Comparison of ENCODE assay signal across 18 cellular contexts in genomic region chr6:42942444-42942843, GRCh38. TPM values are rescaled to one million over a fixed set of nuclear protein-coding genes. Genes with fewer than 3 reads are reported as not detected.
DNase-seq lines count a peak whose midpoint lies in the region; ATAC-seq, FAIRE-seq and TF ChIP-seq lines count a peak whose summit lies in the region.
"Had no signal": no experiment of that assay in that cellular context is flagged by ENCODE, and none has a peak within 500 bp of the region (broad histone marks: within the 10 kb centered on the region; RNA-seq: fewer than 3 reads in every experiment).

No MANE protein-coding gene starts in this region.

- H3K4me1 Mint-ChIP-seq in central memory CD8-positive, alpha-beta T cell: peaks cover 13% of the 10 kb centered on the region
- no peaks in the 10 kb centered on the region for H3K4me1 Mint-ChIP-seq in type B pancreatic cell (ENCODE audit: unreplicated experiment)

- TF ChIP-seq RAD21 in HepG2 (CRISPR knock-in tag; IDR thresholded peaks at IDR 0.05): no peak

- no peak overlapping the region for H3K4me3 Mint-ChIP-seq in central memory CD8-positive, alpha-beta T cell
- H3K4me3 Mint-ChIP-seq in type B pancreatic cell: no peak overlapping the region
- H3K4me3 Mint-ChIP-seq: CD4-positive, CD25-positive, alpha-beta regulatory T cell had no signal

- POLR2A ChIA-PET in HepG2 (lab: Yijun Ruan, JAX): interaction anchor here (0.7 to 1.0 kb wide), 2 partner anchors 13 to 42 kb away, joined by 3 to 8 read pairs; partner anchors contain the start of genes CNPY3 and PPP2R5D

- H3K9me3 ChIP-seq in HepG2 (ENCODE audit: low read length): no peaks in the 10 kb centered on the region
- no peaks in the 10 kb centered on the region for H3K9me3 ChIP-seq in effector memory CD4-positive, alpha-beta T cell (ENCODE audit: control insufficient read depth, low read length)
- H3K9me3 ChIP-seq: BLaER1 treated with 17β-estradiol and CSF1 and Interleukin-3, amounts not matched to agents 10 nM and 100 nM had no signal

- no peak overlapping the region for H2AFZ ChIP-seq in HepG2 (ENCODE audit: low read length)

- no peak overlapping the region for H3K4me3 ChIP-seq in HepG2 (replicated peaks in 1 of 3; ENCODE audit: insufficient read depth in 1 of 3, low read depth in 2 of 3, low read length in 3 of 3)
- no peak overlapping the region for H3K4me3 ChIP-seq in effector memory CD4-positive, alpha-beta T cell (ENCODE audit: insufficient read depth, low read depth, low read length, poor library complexity, severe bottlenecking)
- H3K4me3 ChIP-seq: BLaER1 treated with 17β-estradiol and CSF1 and Interleukin-3, amounts not matched to agents 10 nM and 100 nM had no signal

- no peaks in the 10 kb centered on the region for H4K20me1 ChIP-seq in HepG2 (ENCODE audit: insufficient read depth, low read length)

- no peak overlapping the region for H3K4me2 ChIP-seq in HepG2 (ENCODE audit: low read depth, low read length)
- H3K4me2 ChIP-seq: BLaER1 treated with 17β-estradiol and CSF1 and Interleukin-3, amounts not matched to agents 10 nM and 100 nM had no signal

- peak overlapping the region; percentile 38 for H3K27ac Mint-ChIP-seq in central memory CD8-positive, alpha-beta T cell (ENCODE audit: low read depth)
- peak overlapping the region; percentile 23 for H3K27ac Mint-ChIP-seq in type B pancreatic cell

- H3K36me3 ChIP-seq in HepG2 (replicated peaks in 1 of 2; ENCODE audit: control insufficient read depth in 1 of 2, insufficient read depth in 2 of 2, low read length in 2 of 2): peaks cover 7 to 12% of the 10 kb centered on the region in 2 experiments; a peak in 4 of 5 replicates
- peaks cover 37% of the 10 kb centered on the region for H3K36me3 ChIP-seq in effector memory CD4-positive, alpha-beta T cell (ENCODE audit: control insufficient read depth, insufficient read depth, low read length)

- WGBS in HepG2 (ENCODE audit: low lambda C conversion rate): 37% methylated on average over 7 of the region's 7 CpGs

- no peaks in the 10 kb centered on the region for H3K27me3 ChIP-seq in HepG2 (ENCODE audit: control insufficient read depth in 1 of 2, insufficient read depth in 2 of 2, low read length in 2 of 2)
- no peaks in the 10 kb centered on the region for H3K27me3 ChIP-seq in effector memory CD4-positive, alpha-beta T cell (replicated peaks; ENCODE audit: control insufficient read depth, insufficient read depth, low read length, poor library complexity, severe bottlenecking)
- H3K27me3 ChIP-seq: BLaER1 treated with 17β-estradiol and CSF1 and Interleukin-3, amounts not matched to agents 10 nM and 100 nM had no signal

- peaks cover 38% of the 10 kb centered on the region for H3K36me3 Mint-ChIP-seq in central memory CD8-positive, alpha-beta T cell (ENCODE audit: insufficient read depth)
- peaks cover 4% of the 10 kb centered on the region for H3K36me3 Mint-ChIP-seq in type B pancreatic cell

- no peaks in the 10 kb centered on the region for H3K9me3 Mint-ChIP-seq in central memory CD8-positive, alpha-beta T cell
- no peaks in the 10 kb centered on the region for H3K9me3 Mint-ChIP-seq in type B pancreatic cell
- H3K9me3 Mint-ChIP-seq: CD4-positive, CD25-positive, alpha-beta regulatory T cell had no signal

- H3K9ac ChIP-seq in HepG2 (ENCODE audit: insufficient read depth, low read depth, low read length): no peak overlapping the region

- H3K79me2 ChIP-seq in HepG2 (ENCODE audit: insufficient read depth, low read length): no peaks in the 10 kb centered on the region

- H3K27me3 Mint-ChIP-seq in central memory CD8-positive, alpha-beta T cell: no peaks in the 10 kb centered on the region
- no peaks in the 10 kb centered on the region for H3K27me3 Mint-ChIP-seq in type B pancreatic cell
- H3K27me3 Mint-ChIP-seq: CD4-positive, CD25-positive, alpha-beta regulatory T cell had no signal

- TF ChIP-seq CTCF in HepG2 (CRISPR knock-in tag; IDR thresholded peaks at IDR 0.05) (no peak), type B pancreatic cell (conservative IDR thresholded peaks at IDR 0.05) (no peak)

- ATAC-seq in central memory CD8-positive, alpha-beta T cell (replicated peaks; ENCODE audit: extremely low read depth, poor library complexity, severe bottlenecking): no peak
- ATAC-seq in HepG2 (peak; percentile 67), GM19324 (IDR thresholded peaks at IDR 0.05; ENCODE audit: low FRiP score, unreplicated experiment) (no peak), GM18858 (IDR thresholded peaks at IDR 0.05; ENCODE audit: unreplicated experiment) (no peak)
- ATAC-seq: HCT116 had no signal

- FAIRE-seq in GM12892 (lab: Jason Lieb, UNC) (no peak), HepG2 (lab: Jason Lieb, UNC) (peak; percentile 80)
- FAIRE-seq: GM19239 had no signal

- TF ChIP-seq POLR2A in GM12892 (IDR thresholded peaks at IDR 0.05; ENCODE audit: low read depth, low read length) (peak; percentile 50; the same call in 1 of the 2 replicates), HepG2 (IDR thresholded peaks at IDR 0.05; ENCODE audit: insufficient read depth in 1 of 2, low read depth in 2 of 2, low read length in 2 of 2) (no peak)

- DNase-seq in GM12892 (ENCODE audit: insufficient read length) (no peak), HepG2 (ENCODE audit: low spot score) (peak; percentile 63), type B pancreatic cell (ENCODE audit: extremely low spot score, unreplicated experiment) (no peak)
- no peak for DNase-seq in central memory CD8-positive, alpha-beta T cell (ENCODE audit: low spot score in 2 of 2)
- no peak for DNase-seq in effector memory CD4-positive, alpha-beta T cell
- DNase-seq: 8988T; AML-193; CD4-positive, CD25-positive, alpha-beta regulatory T cell; DMS53; GF-D8; IMR-90; KBM-7 had no signal

- no TSS peak for BruUV-seq in HepG2 (replicated peaks; lab: Mats Ljungman, UMichigan)

- CTCF ChIA-PET in HepG2 (lab: Yijun Ruan, JAX; ENCODE audit: low intra/inter-chr PET ratio, low total read pairs): interaction anchor here (0.8 kb wide), 1 partner anchor 41 kb away, joined by 3 read pairs; no protein-coding TSS in a partner anchor

- TF ChIP-seq EP300 in HepG2 (IDR thresholded peaks at IDR 0.05; ENCODE audit: low read depth in 2 of 2, low read length in 2 of 2) (no peak), HepG2 (CRISPR knock-in tag; IDR thresholded peaks at IDR 0.05; ENCODE audit: borderline replicate concordance) (no peak)

- peaks cover 57% of the 10 kb centered on the region for H3K4me1 ChIP-seq in HepG2 (ENCODE audit: insufficient read depth, low read length)
- no peaks in the 10 kb centered on the region for H3K4me1 ChIP-seq in effector memory CD4-positive, alpha-beta T cell (ENCODE audit: control insufficient read depth, insufficient read depth, low read length, poor library complexity, severe bottlenecking)

- intact Hi-C loops in HepG2 (cut with micrococcal nuclease; ENCODE audit: unreplicated experiment): no loop called here

- in situ Hi-C loops in HepG2 (cut with HindIII; ENCODE audit: extremely low pct_ligation_motif_present, low pct_unique_long_range_greater_than_20kb): no loop called here

- H3K27ac ChIP-seq in HepG2 (ENCODE audit: extremely low read length, insufficient read depth, low read length): peak overlapping the region; percentile 46
- no peak overlapping the region for H3K27ac ChIP-seq in effector memory CD4-positive, alpha-beta T cell (ENCODE audit: insufficient read depth, low read length, poor library complexity, severe bottlenecking)

RNA-seq across cellular contexts. Expression of gene CNPY3, which starts 13.2 kb away (rescaled TPM):
- polyA plus RNA-seq in GM12892 (2012; ENCODE audit: missing spikeins): 46.0 TPM
- 31.4 and 60.2 TPM in 2 replicates for total RNA-seq in HepG2 (2016; rRNA removed; fragmentation: Illumina TruSeq; extraction: Trizol)
- total RNA-seq in HepG2 (2016; cell fraction: cytosol; rRNA removed; fragmentation: Illumina TruSeq; extraction: Trizol; ENCODE audit: low read depth): 25.4 and 31.7 TPM in 2 replicates
- total RNA-seq in HepG2 (2016; cell fraction: insoluble cytoplasmic fraction; rRNA removed; fragmentation: Illumina TruSeq; extraction: Trizol): 32.0 and 60.7 TPM in 2 replicates
- 38.9 and 45.0 TPM in 2 replicates for total RNA-seq in HepG2 (2016; cell fraction: membrane; rRNA removed; fragmentation: Illumina TruSeq; extraction: Trizol)
- total RNA-seq in HepG2 (2016; cell fraction: nucleus; rRNA removed; fragmentation: Illumina TruSeq; extraction: Trizol): 42.6 and 49.4 TPM in 2 replicates
- 38.3 and 42.3 TPM in 2 replicates for polyA plus RNA-seq in HepG2 (2011; rRNA removed)
- 43.4 and 51.8 TPM in 2 replicates for polyA plus RNA-seq in HepG2 (2011; cell fraction: cytosol; rRNA removed)
- polyA plus RNA-seq in HepG2 (2011; cell fraction: nucleus; rRNA removed): 30.8 and 35.3 TPM in 2 replicates
- 51.7 and 54.0 TPM in 2 replicates for polyA plus RNA-seq in HepG2 (2012)
- 38.7 and 48.0 TPM in 2 replicates for polyA plus RNA-seq in HepG2 (2016; cell fraction: cytosol; fragmentation: Illumina TruSeq; extraction: Trizol; ENCODE audit: low read depth)
- polyA plus RNA-seq in HepG2 (2016; cell fraction: insoluble cytoplasmic fraction; fragmentation: Illumina TruSeq; extraction: Trizol; ENCODE audit: low read depth): 35.6 and 38.7 TPM in 2 replicates
- 44.3 and 50.0 TPM in 2 replicates for polyA plus RNA-seq in HepG2 (2016; cell fraction: membrane; fragmentation: Illumina TruSeq; extraction: Trizol; ENCODE audit: low read depth)
- polyA plus RNA-seq in HepG2 (2016; cell fraction: nucleus; fragmentation: Illumina TruSeq; extraction: Trizol; ENCODE audit: insufficient read depth, low read depth): 94.9 and 101 TPM in 2 replicates
- polyA minus RNA-seq in HepG2 (2011; rRNA and poly(A)+ RNA removed; ENCODE audit: low replicate concordance): 28.5 and 45.2 TPM in 2 replicates
- polyA minus RNA-seq in HepG2 (2011; cell fraction: cytosol; rRNA and poly(A)+ RNA removed): 16.2 and 20.4 TPM in 2 replicates
- polyA minus RNA-seq in HepG2 (2011; cell fraction: nucleus; rRNA and poly(A)+ RNA removed): 9.7 and 11.9 TPM in 2 replicates
- total RNA-seq in type B pancreatic cell (ENCODE audit: low replicate concordance): 37.9 and 57.6 TPM in 2 replicates

RNA-seq across cellular contexts. Expression of gene GNMT, which starts 18.1 kb away (rescaled TPM):
- 0.42 TPM for polyA plus RNA-seq in GM12892 (2012; ENCODE audit: missing spikeins)
- 7.0 and 7.3 TPM in 2 replicates for total RNA-seq in HepG2 (2016; rRNA removed; fragmentation: Illumina TruSeq; extraction: Trizol)
- total RNA-seq in HepG2 (2016; cell fraction: cytosol; rRNA removed; fragmentation: Illumina TruSeq; extraction: Trizol; ENCODE audit: low read depth): 3.1 and 3.3 TPM in 2 replicates
- 6.8 and 9.0 TPM in 2 replicates for total RNA-seq in HepG2 (2016; cell fraction: insoluble cytoplasmic fraction; rRNA removed; fragmentation: Illumina TruSeq; extraction: Trizol)
- 3.4 and 3.5 TPM in 2 replicates for total RNA-seq in HepG2 (2016; cell fraction: membrane; rRNA removed; fragmentation: Illumina TruSeq; extraction: Trizol)
- total RNA-seq in HepG2 (2016; cell fraction: nucleus; rRNA removed; fragmentation: Illumina TruSeq; extraction: Trizol): 3.4 and 3.9 TPM in 2 replicates
- 2.8 and 3.8 TPM in 2 replicates for polyA plus RNA-seq in HepG2 (2011; rRNA removed)
- polyA plus RNA-seq in HepG2 (2011; cell fraction: cytosol; rRNA removed): 4.4 and 5.1 TPM in 2 replicates
- polyA plus RNA-seq in HepG2 (2011; cell fraction: nucleus; rRNA removed): 3.3 and 3.5 TPM in 2 replicates
- 1.8 and 3.1 TPM in 2 replicates for polyA plus RNA-seq in HepG2 (2012)
- polyA plus RNA-seq in HepG2 (2016; cell fraction: cytosol; fragmentation: Illumina TruSeq; extraction: Trizol; ENCODE audit: low read depth): 2.8 and 3.0 TPM in 2 replicates
- 7.2 and 7.5 TPM in 2 replicates for polyA plus RNA-seq in HepG2 (2016; cell fraction: insoluble cytoplasmic fraction; fragmentation: Illumina TruSeq; extraction: Trizol; ENCODE audit: low read depth)
- polyA plus RNA-seq in HepG2 (2016; cell fraction: membrane; fragmentation: Illumina TruSeq; extraction: Trizol; ENCODE audit: low read depth): 2.2 and 2.4 TPM in 2 replicates
- polyA plus RNA-seq in HepG2 (2016; cell fraction: nucleus; fragmentation: Illumina TruSeq; extraction: Trizol; ENCODE audit: insufficient read depth, low read depth): 6.3 and 6.4 TPM in 2 replicates
- polyA minus RNA-seq in HepG2 (2011; rRNA and poly(A)+ RNA removed; ENCODE audit: low replicate concordance): 0.33 and 2.7 TPM in 2 replicates
- 0.79 and 1.4 TPM in 2 replicates for polyA minus RNA-seq in HepG2 (2011; cell fraction: cytosol; rRNA and poly(A)+ RNA removed)
- polyA minus RNA-seq in HepG2 (2011; cell fraction: nucleus; rRNA and poly(A)+ RNA removed): 0.52 and 0.62 TPM in 2 replicates
- total RNA-seq in type B pancreatic cell (ENCODE audit: low replicate concordance): 0.26 and 0.39 TPM in 2 replicates
- total RNA-seq: H4, IMR-90 had no signal

RNA-seq across cellular contexts. Expression of gene PTCRA, which starts 26.6 kb away (rescaled TPM):
- not detected for polyA plus RNA-seq in GM12892 (2012; ENCODE audit: missing spikeins)
- total RNA-seq in HepG2 (2016; rRNA removed; fragmentation: Illumina TruSeq; extraction: Trizol): not detected in 2 replicates
- total RNA-seq in HepG2 (2016; cell fraction: cytosol; rRNA removed; fragmentation: Illumina TruSeq; extraction: Trizol; ENCODE audit: low read depth): not detected in 2 replicates
- not detected in 2 replicates for total RNA-seq in HepG2 (2016; cell fraction: insoluble cytoplasmic fraction; rRNA removed; fragmentation: Illumina TruSeq; extraction: Trizol)
- total RNA-seq in HepG2 (2016; cell fraction: membrane; rRNA removed; fragmentation: Illumina TruSeq; extraction: Trizol): not detected in 2 replicates
- total RNA-seq in HepG2 (2016; cell fraction: nucleus; rRNA removed; fragmentation: Illumina TruSeq; extraction: Trizol): not detected in 2 replicates
- not detected in 2 replicates for polyA plus RNA-seq in HepG2 (2011; rRNA removed)
- not detected in 2 replicates for polyA plus RNA-seq in HepG2 (2011; cell fraction: cytosol; rRNA removed)
- polyA plus RNA-seq in HepG2 (2011; cell fraction: nucleus; rRNA removed): 0.12 and 0.51 TPM in 2 replicates
- polyA plus RNA-seq in HepG2 (2012): not detected in 2 replicates
- not detected in 2 replicates for polyA plus RNA-seq in HepG2 (2016; cell fraction: cytosol; fragmentation: Illumina TruSeq; extraction: Trizol; ENCODE audit: low read depth)
- not detected in 2 replicates for polyA plus RNA-seq in HepG2 (2016; cell fraction: insoluble cytoplasmic fraction; fragmentation: Illumina TruSeq; extraction: Trizol; ENCODE audit: low read depth)
- not detected in 2 replicates for polyA plus RNA-seq in HepG2 (2016; cell fraction: membrane; fragmentation: Illumina TruSeq; extraction: Trizol; ENCODE audit: low read depth)
- polyA plus RNA-seq in HepG2 (2016; cell fraction: nucleus; fragmentation: Illumina TruSeq; extraction: Trizol; ENCODE audit: insufficient read depth, low read depth): not detected in 2 replicates
- not detected in 2 replicates for polyA minus RNA-seq in HepG2 (2011; rRNA and poly(A)+ RNA removed; ENCODE audit: low replicate concordance)
- not detected in 2 replicates for polyA minus RNA-seq in HepG2 (2011; cell fraction: cytosol; rRNA and poly(A)+ RNA removed)
- polyA minus RNA-seq in HepG2 (2011; cell fraction: nucleus; rRNA and poly(A)+ RNA removed): not detected in 2 replicates
- total RNA-seq in type B pancreatic cell (ENCODE audit: low replicate concordance): not detected in 2 replicates
- total RNA-seq: H4, IMR-90 had no signal
- polyA plus RNA-seq: CD4-positive, CD25-positive, alpha-beta regulatory T cell; IMR-90 had no signal

RNA-seq across cellular contexts. Expression of gene PEX6, which starts 36.5 kb away (rescaled TPM):
- polyA plus RNA-seq in GM12892 (2012; ENCODE audit: missing spikeins): 12.0 TPM
- total RNA-seq in HepG2 (2016; rRNA removed; fragmentation: Illumina TruSeq; extraction: Trizol) (3.6 and 5.1 TPM in 2 replicates), type B pancreatic cell (ENCODE audit: low replicate concordance) (34.4 and 35.9 TPM in 2 replicates)
- 0.61 and 1.2 TPM in 2 replicates for total RNA-seq in HepG2 (2016; cell fraction: cytosol; rRNA removed; fragmentation: Illumina TruSeq; extraction: Trizol; ENCODE audit: low read depth)
- total RNA-seq in HepG2 (2016; cell fraction: insoluble cytoplasmic fraction; rRNA removed; fragmentation: Illumina TruSeq; extraction: Trizol): 2.9 and 4.9 TPM in 2 replicates
- 2.1 TPM in 2 replicates for total RNA-seq in HepG2 (2016; cell fraction: membrane; rRNA removed; fragmentation: Illumina TruSeq; extraction: Trizol)
- 5.5 and 5.6 TPM in 2 replicates for total RNA-seq in HepG2 (2016; cell fraction: nucleus; rRNA removed; fragmentation: Illumina TruSeq; extraction: Trizol)
- 6.7 and 8.5 TPM in 2 replicates for polyA plus RNA-seq in HepG2 (2011; rRNA removed)
- polyA plus RNA-seq in HepG2 (2011; cell fraction: cytosol; rRNA removed): 5.0 and 6.5 TPM in 2 replicates
- 46.4 and 54.7 TPM in 2 replicates for polyA plus RNA-seq in HepG2 (2011; cell fraction: nucleus; rRNA removed)
- 8.5 and 12.2 TPM in 2 replicates for polyA plus RNA-seq in HepG2 (2012)
- polyA plus RNA-seq in HepG2 (2016; cell fraction: cytosol; fragmentation: Illumina TruSeq; extraction: Trizol; ENCODE audit: low read depth): 0.38 and 0.54 TPM in 2 replicates
- 2.3 and 3.1 TPM in 2 replicates for polyA plus RNA-seq in HepG2 (2016; cell fraction: insoluble cytoplasmic fraction; fragmentation: Illumina TruSeq; extraction: Trizol; ENCODE audit: low read depth)
- polyA plus RNA-seq in HepG2 (2016; cell fraction: membrane; fragmentation: Illumina TruSeq; extraction: Trizol; ENCODE audit: low read depth): 1.00 and 1.0 TPM in 2 replicates
- polyA plus RNA-seq in HepG2 (2016; cell fraction: nucleus; fragmentation: Illumina TruSeq; extraction: Trizol; ENCODE audit: insufficient read depth, low read depth): 8.5 and 8.9 TPM in 2 replicates
- polyA minus RNA-seq in HepG2 (2011; rRNA and poly(A)+ RNA removed; ENCODE audit: low replicate concordance): 13.3 and 14.3 TPM in 2 replicates
- polyA minus RNA-seq in HepG2 (2011; cell fraction: cytosol; rRNA and poly(A)+ RNA removed): 4.7 and 7.1 TPM in 2 replicates
- 7.8 and 8.2 TPM in 2 replicates for polyA minus RNA-seq in HepG2 (2011; cell fraction: nucleus; rRNA and poly(A)+ RNA removed)

RNA-seq across cellular contexts. Expression of gene PPP2R5D, which starts 41.9 kb away (rescaled TPM):
- polyA plus RNA-seq in GM12892 (2012; ENCODE audit: missing spikeins): 25.3 TPM
- total RNA-seq in HepG2 (2016; rRNA removed; fragmentation: Illumina TruSeq; extraction: Trizol): 55.6 and 60.4 TPM in 2 replicates
- total RNA-seq in HepG2 (2016; cell fraction: cytosol; rRNA removed; fragmentation: Illumina TruSeq; extraction: Trizol; ENCODE audit: low read depth): 8.7 and 10.0 TPM in 2 replicates
- 50.4 and 57.8 TPM in 2 replicates for total RNA-seq in HepG2 (2016; cell fraction: insoluble cytoplasmic fraction; rRNA removed; fragmentation: Illumina TruSeq; extraction: Trizol)
- 26.0 and 26.2 TPM in 2 replicates for total RNA-seq in HepG2 (2016; cell fraction: membrane; rRNA removed; fragmentation: Illumina TruSeq; extraction: Trizol)
- total RNA-seq in HepG2 (2016; cell fraction: nucleus; rRNA removed; fragmentation: Illumina TruSeq; extraction: Trizol): 32.7 and 35.1 TPM in 2 replicates
- polyA plus RNA-seq in HepG2 (2011; rRNA removed): 39.4 and 53.7 TPM in 2 replicates
- 41.3 and 44.3 TPM in 2 replicates for polyA plus RNA-seq in HepG2 (2011; cell fraction: cytosol; rRNA removed)
- 50.5 and 51.8 TPM in 2 replicates for polyA plus RNA-seq in HepG2 (2011; cell fraction: nucleus; rRNA removed)
- polyA plus RNA-seq in HepG2 (2012): 34.9 and 36.8 TPM in 2 replicates
- 7.3 and 8.1 TPM in 2 replicates for polyA plus RNA-seq in HepG2 (2016; cell fraction: cytosol; fragmentation: Illumina TruSeq; extraction: Trizol; ENCODE audit: low read depth)
- 57.4 and 66.7 TPM in 2 replicates for polyA plus RNA-seq in HepG2 (2016; cell fraction: insoluble cytoplasmic fraction; fragmentation: Illumina TruSeq; extraction: Trizol; ENCODE audit: low read depth)
- 15.9 and 19.4 TPM in 2 replicates for polyA plus RNA-seq in HepG2 (2016; cell fraction: membrane; fragmentation: Illumina TruSeq; extraction: Trizol; ENCODE audit: low read depth)
- polyA plus RNA-seq in HepG2 (2016; cell fraction: nucleus; fragmentation: Illumina TruSeq; extraction: Trizol; ENCODE audit: insufficient read depth, low read depth): 64.1 and 68.3 TPM in 2 replicates
- polyA minus RNA-seq in HepG2 (2011; rRNA and poly(A)+ RNA removed; ENCODE audit: low replicate concordance): 93.1 and 95.5 TPM in 2 replicates
- 33.1 and 38.4 TPM in 2 replicates for polyA minus RNA-seq in HepG2 (2011; cell fraction: cytosol; rRNA and poly(A)+ RNA removed)
- polyA minus RNA-seq in HepG2 (2011; cell fraction: nucleus; rRNA and poly(A)+ RNA removed): 16.5 and 18.2 TPM in 2 replicates
- total RNA-seq in type B pancreatic cell (ENCODE audit: low replicate concordance): 35.1 and 55.1 TPM in 2 replicates
